ENCODE assay signal across 12 cellular contexts in the genomic region with DNA sequence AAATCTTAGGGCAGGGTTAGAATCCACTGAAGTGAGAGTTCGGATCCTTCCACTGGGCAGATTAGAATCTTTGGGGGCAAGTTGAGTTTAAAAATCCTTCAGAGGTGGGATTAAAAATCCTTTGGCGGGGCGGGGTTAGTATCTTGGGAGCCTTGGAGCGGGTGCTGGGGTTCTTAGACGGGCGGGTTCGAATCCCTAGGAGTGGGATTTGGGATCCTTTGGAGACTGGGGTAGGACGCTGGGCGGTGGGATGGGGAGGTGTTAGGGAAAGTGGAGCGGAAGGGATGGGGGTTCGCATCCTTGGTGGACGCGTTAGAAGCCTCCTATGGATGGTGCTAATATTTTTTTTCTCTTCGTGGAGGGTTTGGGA. TPM values are rescaled to one million over a fixed set of nuclear protein-coding genes. Genes with fewer than 3 reads are reported as not detected.
DNase-seq lines count a peak whose midpoint lies in the region; ATAC-seq and TF ChIP-seq lines count a peak whose summit lies in the region.
"Had no signal": no experiment of that assay in that cellular context is flagged by ENCODE, and none has a peak within 500 bp of the region (broad histone marks: within the 10 kb centered on the region; RNA-seq: fewer than 3 reads in every experiment).

No MANE protein-coding gene starts in this region.

- H3K9me3 Mint-ChIP-seq in MCF 10A (ENCODE audit: unreplicated experiment): no peaks in the 10 kb centered on the region
- H3K9me3 Mint-ChIP-seq in activated naive CD8-positive, alpha-beta T cell (ENCODE audit: low read depth): no peaks in the 10 kb centered on the region

- no peaks in the 10 kb centered on the region for H3K36me3 Mint-ChIP-seq in MCF 10A (ENCODE audit: insufficient read depth, unreplicated experiment)
- no peaks in the 10 kb centered on the region for H3K36me3 Mint-ChIP-seq in activated naive CD8-positive, alpha-beta T cell

- intact Hi-C loops in breast epithelium (cut with DNase I; ENCODE audit: low total_unique reads): no loop called here
- intact Hi-C loops in MCF 10A (cut with micrococcal nuclease): no loop called here
- intact Hi-C loops in lower lobe of right lung (cut with DNase I): no loop called here

- H3K27ac ChIP-seq in breast epithelium (no peak overlapping the region), lower lobe of right lung (peak overlapping the region; percentile 84), thoracic aorta (peak overlapping the region in 1 of 2 donors; percentile 55)
- H3K27ac ChIP-seq: epithelial cell of prostate had no signal

- TF ChIP-seq POLR2A in breast epithelium (IDR thresholded peaks at IDR 0.05): no peak

- H3K4me3 Mint-ChIP-seq in MCF 10A (ENCODE audit: unreplicated experiment): no peak overlapping the region
- peak overlapping the region; percentile 83 for H3K4me3 Mint-ChIP-seq in activated naive CD8-positive, alpha-beta T cell

- H3K4me1 ChIP-seq in breast epithelium (no peaks in the 10 kb centered on the region), lower lobe of right lung (peaks cover 12% of the 10 kb centered on the region), thoracic aorta (ENCODE audit: control insufficient read depth in 1 of 2, low read depth in 2 of 2) (peaks cover 0 to 15% of the 10 kb centered on the region in 2 donors)

- no TSS peak for BruUV-seq in MCF 10A (replicated peaks; lab: Mats Ljungman, UMichigan)

- H3K4me1 Mint-ChIP-seq in MCF 10A (ENCODE audit: insufficient read depth, unreplicated experiment): no peaks in the 10 kb centered on the region
- peaks cover 17% of the 10 kb centered on the region for H3K4me1 Mint-ChIP-seq in activated naive CD8-positive, alpha-beta T cell (ENCODE audit: low read depth)

- peak overlapping the region; percentile 18 to 60 (median 52) for H3K4me3 ChIP-seq in breast epithelium
- H3K4me3 ChIP-seq in lower lobe of right lung: peak overlapping the region; percentile 53
- peak overlapping the region; percentile 70 for H3K4me3 ChIP-seq in thoracic aorta

- H3K9me3 ChIP-seq in breast epithelium (no peaks in the 10 kb centered on the region), lower lobe of right lung (no peaks in the 10 kb centered on the region), thoracic aorta (no peaks in the 10 kb centered on the region)

- peaks cover 62% of the 10 kb centered on the region for H3K27me3 Mint-ChIP-seq in MCF 10A (ENCODE audit: insufficient read depth, unreplicated experiment)
- H3K27me3 Mint-ChIP-seq in activated naive CD8-positive, alpha-beta T cell: peaks cover 40% of the 10 kb centered on the region

- TF ChIP-seq CTCF in breast epithelium (IDR thresholded peaks at IDR 0.05): no peak
- no peak for TF ChIP-seq CTCF in MCF 10A (IDR thresholded peaks at IDR 0.05; ENCODE audit: unreplicated experiment)
- TF ChIP-seq CTCF in lower lobe of right lung (IDR thresholded peaks at IDR 0.05): no peak
- no peak for TF ChIP-seq CTCF in thoracic aorta (IDR thresholded peaks at IDR 0.05)

- no peaks in the 10 kb centered on the region for H3K36me3 ChIP-seq in breast epithelium
- no peaks in the 10 kb centered on the region for H3K36me3 ChIP-seq in lower lobe of right lung
- no peaks in the 10 kb centered on the region for H3K36me3 ChIP-seq in thoracic aorta

- H3K27me3 ChIP-seq in breast epithelium (peaks cover 3 to 43% of the 10 kb centered on the region in 2 donors), lower lobe of right lung (ENCODE audit: low read depth) (peaks cover 42% of the 10 kb centered on the region), thoracic aorta (replicated peaks; ENCODE audit: insufficient read depth) (peaks cover 6% of the 10 kb centered on the region)

- CTCF ChIA-PET in MCF 10A (lab: Yijun Ruan, JAX): no interaction called here

- ATAC-seq in lower lobe of right lung (no peak), thoracic aorta (ENCODE audit: insufficient number of reproducible peaks, low FRiP score, low read depth) (no peak)

- no peak overlapping the region for H3K27ac Mint-ChIP-seq in MCF 10A (ENCODE audit: low read depth, unreplicated experiment)
- H3K27ac Mint-ChIP-seq in activated naive CD8-positive, alpha-beta T cell: no peak overlapping the region

- POLR2A ChIA-PET in MCF 10A (lab: Yijun Ruan, JAX): no interaction called here

- DNase-seq in breast epithelium (ENCODE audit: low spot score in 2 of 2) (no peak), MCF 10A (ENCODE audit: unreplicated experiment) (no peak), lower lobe of right lung (no peak), thoracic aorta (ENCODE audit: low spot score) (no peak), foreskin melanocyte (no peak), hypothalamus (lab: John Stamatoyannopoulos, UW) (no peak), SW480 (ENCODE audit: low spot score) (no peak)
- DNase-seq: NCI-H2029, posterior cingulate gyrus had no signal

RNA-seq across cellular contexts. Expression of gene HCK, which starts 0.3 kb away (rescaled TPM):
- 10 to 100 TPM; 10.2 to 27.4 (median 16.0) TPM for total RNA-seq in breast epithelium
- total RNA-seq in MCF 10A (2022): not detected in 2 replicates
- total RNA-seq in lower lobe of right lung: 99.9 TPM
- total RNA-seq in thoracic aorta: 10 to 100 TPM; 29.0 to 38.1 TPM
- total RNA-seq: HT-29 had no signal

RNA-seq across cellular contexts. Expression of gene CCM2L, which starts 41.5 kb away (rescaled TPM):
- total RNA-seq in breast epithelium (1 to 10 TPM; 2.8 to 9.2 (median 4.6) TPM), MCF 10A (2022) (not detected in 2 replicates), lower lobe of right lung (18.8 TPM), thoracic aorta (1 to 10 TPM; 2.7 to 6.4 TPM)

RNA-seq across cellular contexts. Expression of gene TM9SF4, which starts 57.8 kb away (rescaled TPM):
- 10 to 100 TPM; 20.2 to 28.5 (median 26.9) TPM for total RNA-seq in breast epithelium
- 50.6 and 52.3 TPM in 2 replicates for total RNA-seq in MCF 10A (2022)
- 49.7 TPM for total RNA-seq in lower lobe of right lung
- 10 to 100 TPM; 33.4 TPM for total RNA-seq in thoracic aorta

Comparison
In these comparisons a context has a peak if more than half of its experiments do, and no peak if none do; other contexts are left out.
1. RNA of gene HCK, which starts 0.3 kb away (total RNA-seq): 99.9 TPM in lower lobe of right lung (single experiment), 29.0 to 38.1 TPM in thoracic aorta and 10.2 to 27.4 TPM in breast epithelium; not detected in MCF 10A; every median in the first group is over 10 times any median in the second.
2. Peak in every context shown above with its lines, with median percentiles within 50 percentile points of each other: H3K4me3 ChIP-seq.